In genomic region chr13:112103971-112104872, GRCh38 we compare ENCODE assay signal across 24 cellular contexts. TPM values are rescaled to one million over a fixed set of nuclear protein-coding genes. Genes with fewer than 3 reads are reported as not detected.
DNase-seq lines count a peak whose midpoint lies in the region; ATAC-seq lines count a peak whose summit lies in the region.
"Had no signal": no experiment of that assay in that cellular context is flagged by ENCODE, and none has a peak within 500 bp of the region (broad histone marks: within the 10 kb centered on the region; RNA-seq: fewer than 3 reads in every experiment).

No MANE protein-coding gene starts in this region.

- H3K4me1 ChIP-seq in ES-I3 (ENCODE audit: insufficient read depth, low read length) = no peaks in the 10 kb centered on the region
- H3K4me1 ChIP-seq: colonic mucosa, HAP-1, vagina had no signal

- H3K9ac ChIP-seq in ES-I3 (ENCODE audit: low read depth, low read length) = peak overlapping the region; percentile 46; the same call in 1 of the 2 replicates

- DNase-seq in ecto neural progenitor cell (ENCODE audit: low spot score) = peak; percentile 94
- peak; percentile 78 for DNase-seq in left kidney (ENCODE audit: low read depth, low spot score)
- peak; percentile 17 for DNase-seq in putamen (ENCODE audit: low spot score)
- no peak for DNase-seq in kidney tubule cell (ENCODE audit: low spot score)
- DNase-seq in GM03348 (ENCODE audit: low spot score) = no peak
- DNase-seq in activated T-cell treated with anti-CD3 and anti-CD28 coated beads, Interleukin-2, amount 50 U/mL, for 72 hours = no peak
- DNase-seq: activated effector memory CD4-positive, alpha-beta T cell treated with Interleukin-2 at 50 U/mL for 16 hours; colonic mucosa; COR-L47; GDM1; left ventricle myocardium inferior; MM.1S; NCI-H1694 treated with DMSO at 0.1 percent for 48 hours; SHP77; stimulated activated CD4-positive, alpha-beta T cell treated with anti-CD3 and anti-CD28 coated beads, Interleukin-15, amount 100 ng/mL, for 24 hours; T-helper 17 cell had no signal

- H3K9me3 ChIP-seq in ES-I3 (ENCODE audit: control insufficient read depth, insufficient read depth, low read length) = no peaks in the 10 kb centered on the region
- H3K9me3 ChIP-seq: colonic mucosa, HAP-1, left ventricle myocardium inferior, vagina had no signal

- H3K4me1 Mint-ChIP-seq in activated T-cell treated with anti-CD3 and anti-CD28 coated beads, Interleukin-2, amount 50 U/mL, for 72 hours (ENCODE audit: low read depth) = no peaks in the 10 kb centered on the region

- H3K27ac Mint-ChIP-seq in activated T-cell treated with anti-CD3 and anti-CD28 coated beads, Interleukin-2, amount 50 U/mL, for 72 hours = no peak overlapping the region
- H3K27ac Mint-ChIP-seq: stimulated activated naive CD8-positive, alpha-beta T cell treated with anti-CD3 and anti-CD28 coated beads, Interleukin-15, Interleukin-2, amounts not matched to agents 100 ng/mL and 50 ng/mL, for 24 hours; T-helper 17 cell had no signal

- no peak overlapping the region for H3K4me3 Mint-ChIP-seq in activated T-cell treated with anti-CD3 and anti-CD28 coated beads, Interleukin-2, amount 50 U/mL, for 72 hours
- H3K4me3 Mint-ChIP-seq: stimulated activated naive CD8-positive, alpha-beta T cell treated with anti-CD3 and anti-CD28 coated beads, Interleukin-15, Interleukin-2, amounts not matched to agents 100 ng/mL and 50 ng/mL, for 24 hours; T-helper 17 cell had no signal

- no peaks in the 10 kb centered on the region for H3K36me3 Mint-ChIP-seq in activated T-cell treated with anti-CD3 and anti-CD28 coated beads, Interleukin-2, amount 50 U/mL, for 72 hours (ENCODE audit: insufficient read depth in 2 of 2)

- no peaks in the 10 kb centered on the region for H3K36me3 ChIP-seq in ES-I3 (ENCODE audit: insufficient read depth, low read length)
- H3K36me3 ChIP-seq: colonic mucosa, HAP-1, left ventricle myocardium inferior, vagina had no signal

- H3K9me3 Mint-ChIP-seq in activated T-cell treated with anti-CD3 and anti-CD28 coated beads, Interleukin-2, amount 50 U/mL, for 72 hours = no peaks in the 10 kb centered on the region
- H3K9me3 Mint-ChIP-seq: stimulated activated naive CD8-positive, alpha-beta T cell treated with anti-CD3 and anti-CD28 coated beads, Interleukin-15, Interleukin-2, amounts not matched to agents 100 ng/mL and 50 ng/mL, for 24 hours had no signal

- peaks cover 60% of the 10 kb centered on the region for H3K27me3 Mint-ChIP-seq in activated T-cell treated with anti-CD3 and anti-CD28 coated beads, Interleukin-2, amount 50 U/mL, for 72 hours (ENCODE audit: low read depth)

- ATAC-seq in HG03025 (IDR thresholded peaks at IDR 0.05; ENCODE audit: low FRiP score, unreplicated experiment) = no peak
- ATAC-seq in activated T-cell treated with anti-CD3 and anti-CD28 coated beads, Interleukin-2, amount 50 U/mL, for 72 hours (replicated peaks in 1 of 2) = no peak
- ATAC-seq: T-helper 17 cell had no signal

RNA-seq across cellular contexts. Expression of gene SOX1, which starts 37.3 kb away (rescaled TPM):
- under 1 TPM in 1 of 2 donors, not detected in 1; 0.07 TPM for total RNA-seq in activated T-cell treated with anti-CD3 and anti-CD28 coated beads, Interleukin-2, amount 50 U/mL, for 72 hours
- total RNA-seq: activated CD8-positive, alpha-beta memory T cell treated with anti-CD3 and anti-CD28 coated beads for 36 hours; colonic mucosa; left ventricle myocardium inferior; myocyte; pulmonary artery endothelial cell; T-helper 17 cell; vagina had no signal

Comparison
In these comparisons a context has a peak if more than half of its experiments do, and no peak if none do; other contexts are left out.
1. DNase-seq: peak in ecto neural progenitor cell (single experiment), left kidney (single experiment) and putamen (single experiment); none in kidney tubule cell (single experiment), GM03348 (single experiment) and activated T-cell treated with anti-CD3 and anti-CD28 coated beads, Interleukin-2, amount 50 U/mL, for 72 hours (0 of 2).